ENCODE assay signal across 8 cellular contexts in the genomic region with DNA sequence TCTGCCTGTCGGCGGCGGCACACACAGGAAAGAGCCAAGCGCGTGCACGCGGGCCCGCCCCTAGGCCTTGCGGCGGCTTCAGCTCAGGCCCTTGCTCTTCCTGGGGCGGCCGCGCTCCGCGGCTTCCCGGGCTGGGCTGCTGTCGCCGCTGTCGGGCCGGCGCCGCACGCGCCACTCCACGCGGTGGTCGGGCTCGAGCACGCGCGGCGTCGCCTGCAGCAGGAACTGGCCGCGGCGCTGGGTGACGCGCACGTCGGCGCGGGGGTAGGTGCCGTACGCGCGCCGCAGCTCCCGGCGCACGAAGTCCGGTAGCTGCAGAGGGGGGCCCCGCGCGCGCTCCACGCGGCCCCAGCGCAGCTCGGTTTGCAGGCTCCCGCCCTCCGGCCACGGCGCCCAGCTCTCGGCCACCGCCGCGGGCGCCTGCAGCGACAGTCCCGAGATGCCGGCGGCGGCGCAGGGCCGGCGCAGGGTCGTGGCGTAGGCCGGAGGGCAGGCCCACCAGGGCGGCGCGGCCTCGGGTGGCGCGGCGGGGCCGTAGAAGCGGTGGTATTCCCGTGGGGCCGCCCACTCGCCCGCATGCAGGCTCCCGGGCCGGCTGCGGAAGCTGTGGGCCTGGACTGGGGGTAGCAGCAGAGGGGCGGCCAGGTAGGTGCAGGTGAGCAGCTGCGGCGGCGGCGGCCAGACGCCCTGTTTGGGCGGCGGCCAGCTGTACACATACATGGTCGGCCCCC. TPM values are rescaled to one million over a fixed set of nuclear protein-coding genes. Genes with fewer than 3 reads are reported as not detected.
DNase-seq lines count a peak whose midpoint lies in the region; ATAC-seq and TF ChIP-seq lines count a peak whose summit lies in the region.

No MANE protein-coding gene starts in this region.

- H3K4me3 ChIP-seq in AG04450 (ENCODE audit: low read depth, low read length), result peak overlapping the region; percentile 70

- TF ChIP-seq CTCF in AG04450 (IDR thresholded peaks at IDR 0.05; ENCODE audit: low read depth, low read length), result no peak

- ATAC-seq in GM18873 (IDR thresholded peaks at IDR 0.05; ENCODE audit: low FRiP score, unreplicated experiment) (peak; percentile 53), HG03103 (IDR thresholded peaks at IDR 0.05; ENCODE audit: low read depth, unreplicated experiment) (peak; percentile 63)
- peak; percentile 75 to 78 for ATAC-seq in activated CD4-positive, CD25-positive, alpha-beta regulatory T cell treated with anti-CD3 and anti-CD28 coated beads, Interleukin-2, amount 50 U/mL, for 24 hours

- H3K9me3 ChIP-seq in AG04450 (ENCODE audit: control insufficient read depth, insufficient read depth, low read length), result no peaks in the 10 kb centered on the region; the same call in 1 of the 2 replicates

- POLR2A ChIA-PET in AG04450 (lab: Yijun Ruan, JAX), result interaction anchor here (0.6 to 1.6 kb wide), 8 partner anchors 16 to 292 kb away, joined by 3 to 22 read pairs (median 3); a partner anchor contains a TSS

- no peak overlapping the region for H3K27ac ChIP-seq in AG04450 (ENCODE audit: low read depth, low read length)

- H3K27me3 ChIP-seq in AG04450 (ENCODE audit: control insufficient read depth, insufficient read depth, low read length), result no peaks in the 10 kb centered on the region

- DNase-seq in AG04450 (ENCODE audit: low read depth, low spot score) (no peak), NCI-H2227 (lab: John Stamatoyannopoulos, UW; ENCODE audit: unreplicated experiment) (peak; percentile 87), cerebellar cortex (ENCODE audit: low spot score) (peak; percentile 81), kidney glomerular epithelial cell (lab: John Stamatoyannopoulos, UW) (peak; percentile 62)
- peak; percentile 64 to 81 for DNase-seq in stimulated activated CD4-positive, alpha-beta T cell treated with anti-CD3 and anti-CD28 coated beads, Interleukin-15, amount 100 ng/mL, for 48 hours (ENCODE audit: low read depth in 2 of 2)

- CTCF ChIA-PET in AG04450 (lab: Charles Lee), result interaction anchor here (0.7 to 1.3 kb wide), 3 partner anchors 15 to 306 kb away, joined by 3 to 5 read pairs (median 4); no protein-coding TSS in a partner anchor

RNA-seq across cellular contexts. Expression of a gene that starts 0.8 kb away (rescaled TPM):
- 0.06 TPM in 1 of 2 replicates, not detected in the other for polyA plus RNA-seq in AG04450 (2011; rRNA removed)
- not detected in 2 replicates for polyA minus RNA-seq in AG04450 (2011; rRNA and poly(A)+ RNA removed)

RNA-seq across cellular contexts. Expression of a gene that starts 18.2 kb away (rescaled TPM):
- 61.1 and 68.6 TPM in 2 replicates for polyA plus RNA-seq in AG04450 (2011; rRNA removed)
- polyA minus RNA-seq in AG04450 (2011; rRNA and poly(A)+ RNA removed), result 33.3 and 43.0 TPM in 2 replicates

RNA-seq across cellular contexts. Expression of a gene that starts 29.9 kb away (rescaled TPM):
- 2.7 and 4.3 TPM in 2 replicates for polyA plus RNA-seq in AG04450 (2011; rRNA removed)
- polyA minus RNA-seq in AG04450 (2011; rRNA and poly(A)+ RNA removed), result 0.74 and 1.5 TPM in 2 replicates

RNA-seq across cellular contexts. Expression of a gene that starts 32.0 kb away (rescaled TPM):
- polyA plus RNA-seq in AG04450 (2011; rRNA removed), result 5.5 and 8.2 TPM in 2 replicates
- polyA minus RNA-seq in AG04450 (2011; rRNA and poly(A)+ RNA removed), result 5.6 and 8.5 TPM in 2 replicates

RNA-seq across cellular contexts. Expression of a gene that starts 52.0 kb away (rescaled TPM):
- 164 and 192 TPM in 2 replicates for polyA plus RNA-seq in AG04450 (2011; rRNA removed)
- polyA minus RNA-seq in AG04450 (2011; rRNA and poly(A)+ RNA removed), result 219 and 281 TPM in 2 replicates
